In genomic region chr14:21535545-21536394, GRCh38 we compare ENCODE assay signal across 2 cellular contexts.
TF ChIP-seq lines count a peak whose summit lies in the region.

No MANE protein-coding gene starts in this region.

TF ChIP-seq in GM23338, 12 proteins besides CTCF, POLR2A, EP300 and RAD21 (continued from another document):
- no peak for TF ChIP-seq ETS1 (IDR thresholded peaks at IDR 0.05)
- TF ChIP-seq JUNB (IDR thresholded peaks at IDR 0.05; ENCODE audit: unreplicated experiment): no peak
- TF ChIP-seq, protein P1, sequence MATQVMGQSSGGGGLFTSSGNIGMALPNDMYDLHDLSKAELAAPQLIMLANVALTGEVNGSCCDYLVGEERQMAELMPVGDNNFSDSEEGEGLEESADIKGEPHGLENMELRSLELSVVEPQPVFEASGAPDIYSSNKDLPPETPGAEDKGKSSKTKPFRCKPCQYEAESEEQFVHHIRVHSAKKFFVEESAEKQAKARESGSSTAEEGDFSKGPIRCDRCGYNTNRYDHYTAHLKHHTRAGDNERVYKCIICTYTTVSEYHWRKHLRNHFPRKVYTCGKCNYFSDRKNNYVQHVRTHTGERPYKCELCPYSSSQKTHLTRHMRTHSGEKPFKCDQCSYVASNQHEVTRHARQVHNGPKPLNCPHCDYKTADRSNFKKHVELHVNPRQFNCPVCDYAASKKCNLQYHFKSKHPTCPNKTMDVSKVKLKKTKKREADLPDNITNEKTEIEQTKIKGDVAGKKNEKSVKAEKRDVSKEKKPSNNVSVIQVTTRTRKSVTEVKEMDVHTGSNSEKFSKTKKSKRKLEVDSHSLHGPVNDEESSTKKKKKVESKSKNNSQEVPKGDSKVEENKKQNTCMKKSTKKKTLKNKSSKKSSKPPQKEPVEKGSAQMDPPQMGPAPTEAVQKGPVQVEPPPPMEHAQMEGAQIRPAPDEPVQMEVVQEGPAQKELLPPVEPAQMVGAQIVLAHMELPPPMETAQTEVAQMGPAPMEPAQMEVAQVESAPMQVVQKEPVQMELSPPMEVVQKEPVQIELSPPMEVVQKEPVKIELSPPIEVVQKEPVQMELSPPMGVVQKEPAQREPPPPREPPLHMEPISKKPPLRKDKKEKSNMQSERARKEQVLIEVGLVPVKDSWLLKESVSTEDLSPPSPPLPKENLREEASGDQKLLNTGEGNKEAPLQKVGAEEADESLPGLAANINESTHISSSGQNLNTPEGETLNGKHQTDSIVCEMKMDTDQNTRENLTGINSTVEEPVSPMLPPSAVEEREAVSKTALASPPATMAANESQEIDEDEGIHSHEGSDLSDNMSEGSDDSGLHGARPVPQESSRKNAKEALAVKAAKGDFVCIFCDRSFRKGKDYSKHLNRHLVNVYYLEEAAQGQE (IDR thresholded peaks at IDR 0.05; ENCODE audit: unreplicated experiment): no peak
- TF ChIP-seq NANOG (IDR thresholded peaks at IDR 0.05; ENCODE audit: borderline replicate concordance): no peak
- TF ChIP-seq POLR2AphosphoS5 (IDR thresholded peaks at IDR 0.05; ENCODE audit: low read depth): no peak
TF ChIP-seq in GM23338: peak in this region for 0.

TF ChIP-seq in WTC11, 78 proteins besides CTCF, POLR2A, EP300 and RAD21 (continued from another document):
- no peak for TF ChIP-seq USF1 (CRISPR knock-in tag; IDR thresholded peaks at IDR 0.05)
- TF ChIP-seq FOXJ3 (CRISPR knock-in tag; IDR thresholded peaks at IDR 0.05; ENCODE audit: borderline replicate concordance): no peak
- TF ChIP-seq, protein P2, sequence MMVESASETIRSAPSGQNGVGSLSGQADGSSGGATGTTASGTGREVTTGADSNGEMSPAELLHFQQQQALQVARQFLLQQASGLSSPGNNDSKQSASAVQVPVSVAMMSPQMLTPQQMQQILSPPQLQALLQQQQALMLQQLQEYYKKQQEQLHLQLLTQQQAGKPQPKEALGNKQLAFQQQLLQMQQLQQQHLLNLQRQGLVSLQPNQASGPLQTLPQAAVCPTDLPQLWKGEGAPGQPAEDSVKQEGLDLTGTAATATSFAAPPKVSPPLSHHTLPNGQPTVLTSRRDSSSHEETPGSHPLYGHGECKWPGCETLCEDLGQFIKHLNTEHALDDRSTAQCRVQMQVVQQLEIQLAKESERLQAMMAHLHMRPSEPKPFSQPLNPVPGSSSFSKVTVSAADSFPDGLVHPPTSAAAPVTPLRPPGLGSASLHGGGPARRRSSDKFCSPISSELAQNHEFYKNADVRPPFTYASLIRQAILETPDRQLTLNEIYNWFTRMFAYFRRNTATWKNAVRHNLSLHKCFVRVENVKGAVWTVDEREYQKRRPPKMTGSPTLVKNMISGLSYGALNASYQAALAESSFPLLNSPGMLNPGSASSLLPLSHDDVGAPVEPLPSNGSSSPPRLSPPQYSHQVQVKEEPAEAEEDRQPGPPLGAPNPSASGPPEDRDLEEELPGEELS (CRISPR knock-in tag; IDR thresholded peaks at IDR 0.05): no peak
- no peak for TF ChIP-seq ERG (CRISPR knock-in tag; IDR thresholded peaks at IDR 0.05)
- no peak for TF ChIP-seq PRDM15 (CRISPR knock-in tag; IDR thresholded peaks at IDR 0.05)
- TF ChIP-seq SMAD4 (CRISPR knock-in tag; IDR thresholded peaks at IDR 0.05): no peak
- TF ChIP-seq ZNF512 (CRISPR knock-in tag; IDR thresholded peaks at IDR 0.05; ENCODE audit: borderline replicate concordance): no peak
- TF ChIP-seq CBFB (CRISPR knock-in tag; IDR thresholded peaks at IDR 0.05; ENCODE audit: low read depth): no peak
- TF ChIP-seq ELF4 (CRISPR knock-in tag; IDR thresholded peaks at IDR 0.05; ENCODE audit: low read depth): no peak
- no peak for TF ChIP-seq TEAD4 (CRISPR knock-in tag; IDR thresholded peaks at IDR 0.05)
- no peak for TF ChIP-seq ZNF219 (CRISPR knock-in tag; IDR thresholded peaks at IDR 0.05; ENCODE audit: borderline replicate concordance)
- TF ChIP-seq, protein P3, sequence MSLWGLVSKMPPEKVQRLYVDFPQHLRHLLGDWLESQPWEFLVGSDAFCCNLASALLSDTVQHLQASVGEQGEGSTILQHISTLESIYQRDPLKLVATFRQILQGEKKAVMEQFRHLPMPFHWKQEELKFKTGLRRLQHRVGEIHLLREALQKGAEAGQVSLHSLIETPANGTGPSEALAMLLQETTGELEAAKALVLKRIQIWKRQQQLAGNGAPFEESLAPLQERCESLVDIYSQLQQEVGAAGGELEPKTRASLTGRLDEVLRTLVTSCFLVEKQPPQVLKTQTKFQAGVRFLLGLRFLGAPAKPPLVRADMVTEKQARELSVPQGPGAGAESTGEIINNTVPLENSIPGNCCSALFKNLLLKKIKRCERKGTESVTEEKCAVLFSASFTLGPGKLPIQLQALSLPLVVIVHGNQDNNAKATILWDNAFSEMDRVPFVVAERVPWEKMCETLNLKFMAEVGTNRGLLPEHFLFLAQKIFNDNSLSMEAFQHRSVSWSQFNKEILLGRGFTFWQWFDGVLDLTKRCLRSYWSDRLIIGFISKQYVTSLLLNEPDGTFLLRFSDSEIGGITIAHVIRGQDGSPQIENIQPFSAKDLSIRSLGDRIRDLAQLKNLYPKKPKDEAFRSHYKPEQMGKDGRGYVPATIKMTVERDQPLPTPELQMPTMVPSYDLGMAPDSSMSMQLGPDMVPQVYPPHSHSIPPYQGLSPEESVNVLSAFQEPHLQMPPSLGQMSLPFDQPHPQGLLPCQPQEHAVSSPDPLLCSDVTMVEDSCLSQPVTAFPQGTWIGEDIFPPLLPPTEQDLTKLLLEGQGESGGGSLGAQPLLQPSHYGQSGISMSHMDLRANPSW (CRISPR knock-in tag; conservative IDR thresholded peaks at IDR 0.05; ENCODE audit: low read depth): no peak
- no peak for TF ChIP-seq HMGA2 (CRISPR knock-in tag; IDR thresholded peaks at IDR 0.05)
- TF ChIP-seq NR1H2 (CRISPR knock-in tag; IDR thresholded peaks at IDR 0.05): no peak
- TF ChIP-seq ZSCAN18 (CRISPR knock-in tag; IDR thresholded peaks at IDR 0.05): no peak
- TF ChIP-seq ARID4B (CRISPR knock-in tag; IDR thresholded peaks at IDR 0.05; ENCODE audit: borderline replicate concordance): no peak
- TF ChIP-seq ZNF416 (CRISPR knock-in tag; IDR thresholded peaks at IDR 0.05): no peak
